Comparison of ENCODE assay signal across 8 cellular contexts in genomic region chr4:3369781-3370660, GRCh38.
A peak's percentile ranks its signal among the peaks of the same experiment; 100 is the strongest.
DNase-seq lines count a peak whose midpoint lies in the region; TF ChIP-seq lines count a peak whose summit lies in the region.

No MANE protein-coding gene starts in this region.

- H3K27ac ChIP-seq in HUES48 (ENCODE audit: low read depth, low read length): peak overlapping the region; percentile 70
- H3K27ac ChIP-seq in fibroblast of lung (ENCODE audit: insufficient read depth, low read length): peak overlapping the region; percentile 58

- H3K9ac ChIP-seq in HUES48 (ENCODE audit: low read depth, low read length): no peak overlapping the region
- H3K9ac ChIP-seq in fibroblast of lung (ENCODE audit: insufficient read depth, low read length): peak overlapping the region; percentile 8

- H3K36me3 ChIP-seq in HUES48 (ENCODE audit: control insufficient read depth, insufficient read depth, low read length) (no peaks in the 10 kb centered on the region), fibroblast of lung (ENCODE audit: control insufficient read depth, insufficient read depth, low read length) (no peaks in the 10 kb centered on the region)

- H3K4me1 ChIP-seq in HUES48 (ENCODE audit: control insufficient read depth, insufficient read depth, low read length): peaks cover 35% of the 10 kb centered on the region
- peaks cover 21% of the 10 kb centered on the region for H3K4me1 ChIP-seq in fibroblast of lung (ENCODE audit: control insufficient read depth, extremely low read depth, insufficient read depth, low read length)

- H3K9me3 Mint-ChIP-seq in nephron progenitor cell: no peaks in the 10 kb centered on the region

- peaks cover 8% of the 10 kb centered on the region for H3K36me3 Mint-ChIP-seq in nephron progenitor cell (ENCODE audit: low read depth)

- no peak overlapping the region for H2AFZ ChIP-seq in fibroblast of lung (ENCODE audit: low read length)

- H4K20me1 ChIP-seq in fibroblast of lung (ENCODE audit: control insufficient read depth, extremely low read depth, insufficient read depth, low read length): no peaks in the 10 kb centered on the region

- peaks cover 95% of the 10 kb centered on the region for H3K4me1 Mint-ChIP-seq in nephron progenitor cell

- peak overlapping the region; percentile 55 for H3K4me2 ChIP-seq in fibroblast of lung (ENCODE audit: extremely low read depth, insufficient read depth, low read length)

- peak overlapping the region; percentile 77 for H3K4me3 Mint-ChIP-seq in nephron progenitor cell

- H3K4me3 ChIP-seq in HUES48 (ENCODE audit: low read depth, low read length) (peak overlapping the region; percentile 35), WI38 (ENCODE audit: low read depth, low read length) (peak overlapping the region; percentile 20), fibroblast of lung (replicated peaks in 1 of 4; ENCODE audit: control extremely low read depth in 1 of 4, insufficient read depth in 1 of 4, low read depth in 3 of 4, low read length in 4 of 4) (peak overlapping the region; percentile 20 to 38 (median 30))

- peak; percentile 96 for DNase-seq in CD1c-positive myeloid dendritic cell (ENCODE audit: extremely low spot score)
- DNase-seq in fibroblast of lung (ENCODE audit: low read depth in 2 of 2): peak; percentile 62 to 92
- no peak for DNase-seq in nephron progenitor cell
- no peak for DNase-seq in ureter (ENCODE audit: low spot score)
- no peak for DNase-seq in DMS53 treated with DMSO at 0.1 percent for 48 hours (lab: John Stamatoyannopoulos, UW; ENCODE audit: unreplicated experiment)
- no peak for DNase-seq in OCI-M2 (lab: John Stamatoyannopoulos, UW; ENCODE audit: unreplicated experiment)

- H3K27me3 Mint-ChIP-seq in nephron progenitor cell (ENCODE audit: low read depth, poor library complexity): peaks cover 32% of the 10 kb centered on the region

- peak overlapping the region; percentile 50 for H3K27ac Mint-ChIP-seq in nephron progenitor cell

- H3K9me3 ChIP-seq in HUES48 (ENCODE audit: control insufficient read depth, insufficient read depth, low read length): no peaks in the 10 kb centered on the region
- H3K9me3 ChIP-seq in fibroblast of lung (ENCODE audit: control insufficient read depth, insufficient read depth, low read depth, low read length): no peaks in the 10 kb centered on the region

- H3K27me3 ChIP-seq in HUES48 (ENCODE audit: control insufficient read depth, insufficient read depth, low read length): peaks cover 5% of the 10 kb centered on the region
- H3K27me3 ChIP-seq in fibroblast of lung (ENCODE audit: control insufficient read depth, insufficient read depth, low read length): no peaks in the 10 kb centered on the region

- TF ChIP-seq CTCF in WI38 (IDR thresholded peaks at IDR 0.05; ENCODE audit: low read depth, low read length): no peak
- no peak for TF ChIP-seq CTCF in fibroblast of lung (conservative IDR thresholded peaks at IDR 0.05 in 1 of 2, IDR thresholded peaks at IDR 0.05 in 1 of 2; ENCODE audit: low read depth in 1 of 2, low read length in 2 of 2)
- TF ChIP-seq CTCF in nephron progenitor cell (IDR thresholded peaks at IDR 0.05): no peak

- no peaks in the 10 kb centered on the region for H3K79me2 ChIP-seq in fibroblast of lung (ENCODE audit: control insufficient read depth, insufficient read depth, low read length)

Comparison
In these comparisons a context has a peak if more than half of its experiments do, and no peak if none do; other contexts are left out.
1. DNase-seq: peak in CD1c-positive myeloid dendritic cell (single experiment) and fibroblast of lung (2 of 2); none in nephron progenitor cell (single experiment), ureter (single experiment), DMS53 treated with DMSO at 0.1 percent for 48 hours (single experiment) and OCI-M2 (single experiment).
2. Peak in every context shown above with its lines, with median percentiles within 50 percentile points of each other: H3K4me3 ChIP-seq.